Comparison of ENCODE assay signal across 31 cellular contexts in the genomic region with DNA sequence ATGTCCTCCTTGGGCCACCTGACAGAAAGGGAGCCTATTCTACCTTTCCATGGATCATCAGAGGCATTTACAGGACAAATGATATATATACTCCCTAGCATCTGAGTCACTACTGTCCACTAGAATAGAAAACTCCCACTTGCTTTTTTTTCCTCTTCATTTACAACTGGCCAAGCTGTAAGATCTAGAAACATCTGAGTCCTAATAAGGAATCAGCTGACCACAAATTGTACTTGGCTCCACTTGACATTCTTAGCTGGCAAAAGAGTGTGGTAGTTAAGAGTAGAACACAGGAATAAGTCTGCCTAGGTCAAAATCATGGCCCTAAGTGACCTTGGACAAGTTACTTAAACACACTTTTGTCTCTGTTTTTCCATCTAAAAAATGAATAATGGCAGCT. TPM values are rescaled to one million over a fixed set of nuclear protein-coding genes. Genes with fewer than 3 reads are reported as not detected.
DNase-seq lines count a peak whose midpoint lies in the region; ATAC-seq, FAIRE-seq and TF ChIP-seq lines count a peak whose summit lies in the region.
"Had no signal": no experiment of that assay in that cellular context is flagged by ENCODE, and none has a peak within 500 bp of the region (broad histone marks: within the 10 kb centered on the region; RNA-seq: fewer than 3 reads in every experiment).

No MANE protein-coding gene starts in this region.

- peaks cover 10 to 24% of the 10 kb centered on the region in 2 donors for H3K4me1 Mint-ChIP-seq in natural killer cell

- peaks cover 17% of the 10 kb centered on the region for H3K79me2 ChIP-seq in HepG2 (ENCODE audit: insufficient read depth, low read length)
- H3K79me2 ChIP-seq in mesendoderm (ENCODE audit: control insufficient read depth, insufficient read depth, low read length) = no peaks in the 10 kb centered on the region

- no peaks in the 10 kb centered on the region for H3K27me3 Mint-ChIP-seq in natural killer cell (ENCODE audit: low read depth in 2 of 2)
- H3K27me3 Mint-ChIP-seq: central memory CD8-positive, alpha-beta T cell; IgD-negative memory B cell had no signal

- peaks cover 7 to 35% of the 10 kb centered on the region in 2 experiments; a peak in 4 of 5 replicates for H3K36me3 ChIP-seq in HepG2 (replicated peaks in 1 of 2; ENCODE audit: control insufficient read depth in 1 of 2, insufficient read depth in 2 of 2, low read length in 2 of 2)
- peaks cover 0 to 36% (median 16%) of the 10 kb centered on the region in 4 donors for H3K36me3 ChIP-seq in upper lobe of left lung
- H3K36me3 ChIP-seq in mesendoderm (ENCODE audit: control insufficient read depth, insufficient read depth, low read length) = no peaks in the 10 kb centered on the region

- H3K27ac ChIP-seq in HepG2 (ENCODE audit: extremely low read length, insufficient read depth, low read length) (no peak overlapping the region), upper lobe of left lung (peak overlapping the region; percentile 6 to 78 (median 52)), mesendoderm (ENCODE audit: low read depth, low read length) (no peak overlapping the region)
- H3K27ac ChIP-seq: 22Rv1, epithelial cell of prostate, Peyer's patch, SJSA1, testis had no signal

- in situ Hi-C loops in astrocyte of the spinal cord (cut with HindIII; ENCODE audit: low sequenced_read_pairs) = no loop called here
- in situ Hi-C loops in HepG2 (cut with HindIII; ENCODE audit: extremely low pct_ligation_motif_present, low pct_unique_long_range_greater_than_20kb) = no loop called here

- H3K27me3 ChIP-seq in HepG2 (ENCODE audit: control insufficient read depth in 1 of 2, insufficient read depth in 2 of 2, low read length in 2 of 2) (no peaks in the 10 kb centered on the region; a peak in 1 of 5 replicates), upper lobe of left lung (no peaks in the 10 kb centered on the region), mesendoderm (ENCODE audit: insufficient read depth, low read length, poor library complexity) (no peaks in the 10 kb centered on the region)
- H3K27me3 ChIP-seq: MG63, Peyer's patch, SJSA1, testis had no signal

- H2BK5ac ChIP-seq in mesendoderm (ENCODE audit: low read length) = no peak overlapping the region

- H2BK120ac ChIP-seq in mesendoderm (ENCODE audit: low read depth, low read length) = no peak overlapping the region

- CTCF ChIA-PET in HepG2 (lab: Yijun Ruan, JAX; ENCODE audit: low intra/inter-chr PET ratio, low total read pairs) = no interaction called here

- intact Hi-C loops in HepG2 (cut with micrococcal nuclease; ENCODE audit: unreplicated experiment) = no loop called here
- intact Hi-C loops in natural killer cell (cut with micrococcal nuclease) = no loop called here

- H3K4me2 ChIP-seq in HepG2 (ENCODE audit: low read depth, low read length) = no peak overlapping the region
- H3K4me2 ChIP-seq in mesendoderm (ENCODE audit: low read length) = no peak overlapping the region

- H3K56ac ChIP-seq in mesendoderm (ENCODE audit: low read length) = no peak overlapping the region

- BruUV-seq in HepG2 (replicated peaks; lab: Mats Ljungman, UMichigan) = no TSS peak

- H3K4ac ChIP-seq in mesendoderm (ENCODE audit: low read depth, low read length) = no peak overlapping the region

- H4K5ac ChIP-seq in mesendoderm (ENCODE audit: low read length) = no peak overlapping the region

- no peak overlapping the region for H3K27ac Mint-ChIP-seq in natural killer cell
- H3K27ac Mint-ChIP-seq: nephron had no signal

- peaks cover 49% of the 10 kb centered on the region for H3K4me1 ChIP-seq in HepG2 (ENCODE audit: insufficient read depth, low read length)
- H3K4me1 ChIP-seq in upper lobe of left lung = peaks cover 22 to 57% (median 43%) of the 10 kb centered on the region in 4 donors
- peaks cover 3% of the 10 kb centered on the region for H3K4me1 ChIP-seq in mesendoderm (ENCODE audit: control insufficient read depth, low read depth, low read length)

- no peak overlapping the region for H3K4me3 Mint-ChIP-seq in natural killer cell
- H3K4me3 Mint-ChIP-seq: central memory CD8-positive, alpha-beta T cell; H9; IgD-negative memory B cell; nephron had no signal

- no peak overlapping the region for H2AFZ ChIP-seq in HepG2 (ENCODE audit: low read length)

- TF ChIP-seq POLR2A in HepG2 (IDR thresholded peaks at IDR 0.05; ENCODE audit: insufficient read depth in 1 of 2, low read depth in 2 of 2, low read length in 2 of 2) (no peak), upper lobe of left lung (IDR thresholded peaks at IDR 0.05) (no peak)

- H3K9ac ChIP-seq in HepG2 (ENCODE audit: insufficient read depth, low read depth, low read length) (no peak overlapping the region), mesendoderm (ENCODE audit: low read length) (no peak overlapping the region)

- no peaks in the 10 kb centered on the region for H4K20me1 ChIP-seq in HepG2 (ENCODE audit: insufficient read depth, low read length)

- no peaks in the 10 kb centered on the region for H3K36me3 Mint-ChIP-seq in natural killer cell

- POLR2A ChIA-PET in HepG2 (lab: Yijun Ruan, JAX) = interaction anchor here (0.7 to 2.5 kb wide), 5 partner anchors 19 to 324 kb away, joined by 3 to 13 read pairs (median 7); a partner anchor contains a TSS

- no peak overlapping the region for H2AK5ac ChIP-seq in mesendoderm (ENCODE audit: low read length)

- TF ChIP-seq EP300 in HepG2 (IDR thresholded peaks at IDR 0.05; ENCODE audit: low read depth in 2 of 2, low read length in 2 of 2) (no peak), HepG2 (CRISPR knock-in tag; IDR thresholded peaks at IDR 0.05; ENCODE audit: borderline replicate concordance) (no peak), upper lobe of left lung (IDR thresholded peaks at IDR 0.05) (peak in 1 of 4 donors; percentile 65)

- TF ChIP-seq CTCF in astrocyte of the spinal cord (IDR thresholded peaks at IDR 0.05; ENCODE audit: low read depth, low read length) = no peak
- no peak for TF ChIP-seq CTCF in HepG2 (CRISPR knock-in tag; IDR thresholded peaks at IDR 0.05)
- no peak for TF ChIP-seq CTCF in upper lobe of left lung (IDR thresholded peaks at IDR 0.05)
- TF ChIP-seq CTCF in natural killer cell (IDR thresholded peaks at IDR 0.05) = no peak

- TF ChIP-seq RAD21 in HepG2 (CRISPR knock-in tag; IDR thresholded peaks at IDR 0.05) = no peak

- no peaks in the 10 kb centered on the region for H3K9me3 Mint-ChIP-seq in natural killer cell
- H3K9me3 Mint-ChIP-seq: central memory CD8-positive, alpha-beta T cell; H9; IgD-negative memory B cell; nephron had no signal

- H3K9me3 ChIP-seq in HepG2 (ENCODE audit: low read length) = no peaks in the 10 kb centered on the region
- no peaks in the 10 kb centered on the region for H3K9me3 ChIP-seq in upper lobe of left lung
- H3K9me3 ChIP-seq: MG63, Peyer's patch, SJSA1, testis had no signal

- no peak overlapping the region for H3K18ac ChIP-seq in mesendoderm (ENCODE audit: low read length)

- DNase-seq in DMS79 (lab: John Stamatoyannopoulos, UW) (peak; percentile 3), DMS79 treated with DMSO at 0.1 percent for 48 hours (lab: John Stamatoyannopoulos, UW) (no peak), astrocyte of the spinal cord (ENCODE audit: low read depth, low spot score) (peak; percentile 61), HepG2 (ENCODE audit: low spot score) (no peak), upper lobe of left lung (peak in 1 of 2 donors; percentile 48), GOT3 (lab: John Stamatoyannopoulos, UW) (no peak), natural killer cell (no peak), mesendoderm (no peak)
- DNase-seq: activated CD4-positive, alpha-beta T cell treated with anti-CD3 and anti-CD28 coated beads for 4 hours; activated naive CD4-positive, alpha-beta T cell treated with Interleukin-2 at 50 U/mL for 16 hours; activated T-cell treated with anti-CD3 and anti-CD28 coated beads, Interleukin-2, amount 50 U/mL, for 48 hours; anterior cingulate cortex; COR-L47; DND-41; H9; MG63; NCI-H1417; NCI-H2107; NCI-H524 treated with DMSO at 0.1 percent for 48 hours; Peyer's patch; T-helper 1 cell; testis had no signal

- peaks cover 4% of the 10 kb centered on the region for H3K79me1 ChIP-seq in mesendoderm (ENCODE audit: low read length)

- H3K4me3 ChIP-seq in astrocyte of the spinal cord (ENCODE audit: low read depth, low read length) = no peak overlapping the region
- H3K4me3 ChIP-seq in HepG2 (replicated peaks in 1 of 3; ENCODE audit: insufficient read depth in 1 of 3, low read depth in 2 of 3, low read length in 3 of 3) = no peak overlapping the region
- H3K4me3 ChIP-seq in upper lobe of left lung = no peak overlapping the region
- H3K4me3 ChIP-seq in mesendoderm (ENCODE audit: low read length) = no peak overlapping the region
- H3K4me3 ChIP-seq: MG63, Peyer's patch, SJSA1, testis had no signal

- H2BK15ac ChIP-seq in mesendoderm (replicated peaks; ENCODE audit: low read depth) = no peak overlapping the region

- H4K8ac ChIP-seq in mesendoderm (ENCODE audit: low read depth, low read length) = no peak overlapping the region

- no peak for ATAC-seq in HepG2
- ATAC-seq in upper lobe of left lung (ENCODE audit: low FRiP score in 2 of 2) = peak; percentile 25 to 68
- ATAC-seq in natural killer cell = no peak

- no peak overlapping the region for H3K23ac ChIP-seq in mesendoderm (ENCODE audit: low read length)

- FAIRE-seq in HepG2 (lab: Jason Lieb, UNC) = no peak

RNA-seq across cellular contexts. Expression of a gene that starts 5.2 kb away (rescaled TPM):
- total RNA-seq in HepG2 (2016; rRNA removed; fragmentation: Illumina TruSeq; extraction: Trizol) = 18.3 and 40.8 TPM in 2 replicates
- total RNA-seq in HepG2 (2016; cell fraction: cytosol; rRNA removed; fragmentation: Illumina TruSeq; extraction: Trizol; ENCODE audit: low read depth) = 8.5 and 8.7 TPM in 2 replicates
- 16.7 and 41.4 TPM in 2 replicates for total RNA-seq in HepG2 (2016; cell fraction: insoluble cytoplasmic fraction; rRNA removed; fragmentation: Illumina TruSeq; extraction: Trizol)
- 10.5 and 11.4 TPM in 2 replicates for total RNA-seq in HepG2 (2016; cell fraction: membrane; rRNA removed; fragmentation: Illumina TruSeq; extraction: Trizol)
- total RNA-seq in HepG2 (2016; cell fraction: nucleus; rRNA removed; fragmentation: Illumina TruSeq; extraction: Trizol) = 48.9 and 60.3 TPM in 2 replicates
- polyA plus RNA-seq in HepG2 (2011; rRNA removed) = 50.2 and 69.9 TPM in 2 replicates
- 28.1 and 38.9 TPM in 2 replicates for polyA plus RNA-seq in HepG2 (2011; cell fraction: cytosol; rRNA removed)
- polyA plus RNA-seq in HepG2 (2011; cell fraction: nucleus; rRNA removed) = 352 and 416 TPM in 2 replicates
- polyA plus RNA-seq in HepG2 (2012) = 53.4 and 53.6 TPM in 2 replicates
- polyA plus RNA-seq in HepG2 (2016; cell fraction: cytosol; fragmentation: Illumina TruSeq; extraction: Trizol; ENCODE audit: low read depth) = 5.4 TPM in 2 replicates
- 15.6 and 18.6 TPM in 2 replicates for polyA plus RNA-seq in HepG2 (2016; cell fraction: insoluble cytoplasmic fraction; fragmentation: Illumina TruSeq; extraction: Trizol; ENCODE audit: low read depth)
- polyA plus RNA-seq in HepG2 (2016; cell fraction: membrane; fragmentation: Illumina TruSeq; extraction: Trizol; ENCODE audit: low read depth) = 8.3 and 8.9 TPM in 2 replicates
- polyA plus RNA-seq in HepG2 (2016; cell fraction: nucleus; fragmentation: Illumina TruSeq; extraction: Trizol; ENCODE audit: insufficient read depth, low read depth) = 132 and 141 TPM in 2 replicates
- polyA minus RNA-seq in HepG2 (2011; rRNA and poly(A)+ RNA removed; ENCODE audit: low replicate concordance) = 53.9 and 91.0 TPM in 2 replicates
- polyA minus RNA-seq in HepG2 (2011; cell fraction: cytosol; rRNA and poly(A)+ RNA removed) = 21.0 and 32.2 TPM in 2 replicates
- polyA minus RNA-seq in HepG2 (2011; cell fraction: nucleus; rRNA and poly(A)+ RNA removed) = 61.2 and 62.3 TPM in 2 replicates
- 100 to 1,000 TPM in 1 of 6 donors, 10 to 100 TPM in 5; 46.8 to 132 (median 80.6) TPM for total RNA-seq in upper lobe of left lung
- 10 to 100 TPM; 50.2 to 61.5 (median 51.9) TPM for total RNA-seq in natural killer cell
- polyA plus RNA-seq in mesendoderm (2013, experiment 1 of 2) = 12.4 TPM
- 12.2 TPM for polyA plus RNA-seq in mesendoderm (2013, experiment 2 of 2)

RNA-seq across cellular contexts. Expression of a gene that starts 20.1 kb away (rescaled TPM):
- 0.44 and 0.97 TPM in 2 replicates for total RNA-seq in HepG2 (2016; rRNA removed; fragmentation: Illumina TruSeq; extraction: Trizol)
- total RNA-seq in HepG2 (2016; cell fraction: cytosol; rRNA removed; fragmentation: Illumina TruSeq; extraction: Trizol; ENCODE audit: low read depth) = 0.30 and 0.44 TPM in 2 replicates
- 0.97 TPM in 1 of 2 replicates, not detected in the other for total RNA-seq in HepG2 (2016; cell fraction: insoluble cytoplasmic fraction; rRNA removed; fragmentation: Illumina TruSeq; extraction: Trizol)
- total RNA-seq in HepG2 (2016; cell fraction: membrane; rRNA removed; fragmentation: Illumina TruSeq; extraction: Trizol) = 0.53 and 0.72 TPM in 2 replicates
- total RNA-seq in HepG2 (2016; cell fraction: nucleus; rRNA removed; fragmentation: Illumina TruSeq; extraction: Trizol) = 0.81 and 2.1 TPM in 2 replicates
- 0.24 and 0.64 TPM in 2 replicates for polyA plus RNA-seq in HepG2 (2011; rRNA removed)
- 0.10 and 0.27 TPM in 2 replicates for polyA plus RNA-seq in HepG2 (2011; cell fraction: cytosol; rRNA removed)
- 3.9 and 6.8 TPM in 2 replicates for polyA plus RNA-seq in HepG2 (2011; cell fraction: nucleus; rRNA removed)
- 2.0 and 11.8 TPM in 2 replicates for polyA plus RNA-seq in HepG2 (2012)
- polyA plus RNA-seq in HepG2 (2016; cell fraction: cytosol; fragmentation: Illumina TruSeq; extraction: Trizol; ENCODE audit: low read depth) = 0.08 and 0.14 TPM in 2 replicates
- polyA plus RNA-seq in HepG2 (2016; cell fraction: insoluble cytoplasmic fraction; fragmentation: Illumina TruSeq; extraction: Trizol; ENCODE audit: low read depth) = 0.51 TPM in 1 of 2 replicates, not detected in the other
- 0.20 and 0.42 TPM in 2 replicates for polyA plus RNA-seq in HepG2 (2016; cell fraction: membrane; fragmentation: Illumina TruSeq; extraction: Trizol; ENCODE audit: low read depth)
- 3.2 TPM in 2 replicates for polyA plus RNA-seq in HepG2 (2016; cell fraction: nucleus; fragmentation: Illumina TruSeq; extraction: Trizol; ENCODE audit: insufficient read depth, low read depth)
- 0.09 and 1.2 TPM in 2 replicates for polyA minus RNA-seq in HepG2 (2011; rRNA and poly(A)+ RNA removed; ENCODE audit: low replicate concordance)
- not detected in 2 replicates for polyA minus RNA-seq in HepG2 (2011; cell fraction: cytosol; rRNA and poly(A)+ RNA removed)
- polyA minus RNA-seq in HepG2 (2011; cell fraction: nucleus; rRNA and poly(A)+ RNA removed) = 0.77 and 0.87 TPM in 2 replicates
- total RNA-seq in upper lobe of left lung = 1 to 10 TPM in 4 of 6 donors, under 1 TPM in 2; 0.84 to 3.3 (median 1.2) TPM
- under 1 TPM in 2 of 3 donors, not detected in 1; 0.20 to 0.96 TPM for total RNA-seq in natural killer cell
- 0.01 TPM for polyA plus RNA-seq in mesendoderm (2013, experiment 1 of 2)
- not detected for polyA plus RNA-seq in mesendoderm (2013, experiment 2 of 2)
- total RNA-seq: activated CD8-positive, alpha-beta memory T cell treated with anti-CD3 and anti-CD28 coated beads for 36 hours; glomerular endothelial cell; SJSA1; skeletal muscle tissue had no signal

RNA-seq across cellular contexts. Expression of a gene that starts 24.7 kb away (rescaled TPM):
- total RNA-seq in HepG2 (2016; rRNA removed; fragmentation: Illumina TruSeq; extraction: Trizol) (not detected in 2 replicates), upper lobe of left lung (not detected), natural killer cell (not detected)
- total RNA-seq in HepG2 (2016; cell fraction: cytosol; rRNA removed; fragmentation: Illumina TruSeq; extraction: Trizol; ENCODE audit: low read depth) = not detected in 2 replicates
- not detected in 2 replicates for total RNA-seq in HepG2 (2016; cell fraction: insoluble cytoplasmic fraction; rRNA removed; fragmentation: Illumina TruSeq; extraction: Trizol)
- total RNA-seq in HepG2 (2016; cell fraction: membrane; rRNA removed; fragmentation: Illumina TruSeq; extraction: Trizol) = not detected in 2 replicates
- not detected in 2 replicates for total RNA-seq in HepG2 (2016; cell fraction: nucleus; rRNA removed; fragmentation: Illumina TruSeq; extraction: Trizol)
- polyA plus RNA-seq in HepG2 (2011; rRNA removed) = not detected in 2 replicates
- not detected in 2 replicates for polyA plus RNA-seq in HepG2 (2011; cell fraction: cytosol; rRNA removed)
- not detected in 2 replicates for polyA plus RNA-seq in HepG2 (2011; cell fraction: nucleus; rRNA removed)
- polyA plus RNA-seq in HepG2 (2012) = not detected in 2 replicates
- not detected in 2 replicates for polyA plus RNA-seq in HepG2 (2016; cell fraction: cytosol; fragmentation: Illumina TruSeq; extraction: Trizol; ENCODE audit: low read depth)
- not detected in 2 replicates for polyA plus RNA-seq in HepG2 (2016; cell fraction: insoluble cytoplasmic fraction; fragmentation: Illumina TruSeq; extraction: Trizol; ENCODE audit: low read depth)
- not detected in 2 replicates for polyA plus RNA-seq in HepG2 (2016; cell fraction: membrane; fragmentation: Illumina TruSeq; extraction: Trizol; ENCODE audit: low read depth)
- polyA plus RNA-seq in HepG2 (2016; cell fraction: nucleus; fragmentation: Illumina TruSeq; extraction: Trizol; ENCODE audit: insufficient read depth, low read depth) = not detected in 2 replicates
- not detected in 2 replicates for polyA minus RNA-seq in HepG2 (2011; rRNA and poly(A)+ RNA removed; ENCODE audit: low replicate concordance)
- polyA minus RNA-seq in HepG2 (2011; cell fraction: cytosol; rRNA and poly(A)+ RNA removed) = not detected in 2 replicates
- not detected in 2 replicates for polyA minus RNA-seq in HepG2 (2011; cell fraction: nucleus; rRNA and poly(A)+ RNA removed)
- polyA plus RNA-seq in mesendoderm (2013, experiment 1 of 2) = 1.5 TPM
- polyA plus RNA-seq in mesendoderm (2013, experiment 2 of 2) = 1.3 TPM
- total RNA-seq: activated CD8-positive, alpha-beta memory T cell treated with anti-CD3 and anti-CD28 coated beads for 36 hours; glomerular endothelial cell; H9; Peyer's patch; SJSA1 had no signal
- polyA plus RNA-seq: IgD-negative memory B cell had no signal

RNA-seq across cellular contexts. Expression of a gene that starts 31.0 kb away (rescaled TPM):
- total RNA-seq in HepG2 (2016; rRNA removed; fragmentation: Illumina TruSeq; extraction: Trizol) (0.52 and 0.80 TPM in 2 replicates), upper lobe of left lung (10 to 100 TPM; 21.0 to 62.8 (median 27.8) TPM), natural killer cell (1 to 10 TPM in 1 of 3 donors, under 1 TPM in 2; 0.72 to 1.3 (median 0.78) TPM)
- 0.53 and 0.61 TPM in 2 replicates for total RNA-seq in HepG2 (2016; cell fraction: cytosol; rRNA removed; fragmentation: Illumina TruSeq; extraction: Trizol; ENCODE audit: low read depth)
- 0.31 and 0.87 TPM in 2 replicates for total RNA-seq in HepG2 (2016; cell fraction: insoluble cytoplasmic fraction; rRNA removed; fragmentation: Illumina TruSeq; extraction: Trizol)
- 0.72 and 0.80 TPM in 2 replicates for total RNA-seq in HepG2 (2016; cell fraction: membrane; rRNA removed; fragmentation: Illumina TruSeq; extraction: Trizol)
- 0.84 and 0.97 TPM in 2 replicates for total RNA-seq in HepG2 (2016; cell fraction: nucleus; rRNA removed; fragmentation: Illumina TruSeq; extraction: Trizol)
- 2.9 TPM in 2 replicates for polyA plus RNA-seq in HepG2 (2011; rRNA removed)
- polyA plus RNA-seq in HepG2 (2011; cell fraction: cytosol; rRNA removed) = 2.2 and 2.6 TPM in 2 replicates
- polyA plus RNA-seq in HepG2 (2011; cell fraction: nucleus; rRNA removed) = 6.8 and 7.8 TPM in 2 replicates
- 0.55 and 1.2 TPM in 2 replicates for polyA plus RNA-seq in HepG2 (2012)
- 1.5 and 2.0 TPM in 2 replicates for polyA plus RNA-seq in HepG2 (2016; cell fraction: cytosol; fragmentation: Illumina TruSeq; extraction: Trizol; ENCODE audit: low read depth)
- polyA plus RNA-seq in HepG2 (2016; cell fraction: insoluble cytoplasmic fraction; fragmentation: Illumina TruSeq; extraction: Trizol; ENCODE audit: low read depth) = 1.0 and 1.6 TPM in 2 replicates
- 1.6 and 2.4 TPM in 2 replicates for polyA plus RNA-seq in HepG2 (2016; cell fraction: membrane; fragmentation: Illumina TruSeq; extraction: Trizol; ENCODE audit: low read depth)
- 1.2 and 2.2 TPM in 2 replicates for polyA plus RNA-seq in HepG2 (2016; cell fraction: nucleus; fragmentation: Illumina TruSeq; extraction: Trizol; ENCODE audit: insufficient read depth, low read depth)
- 1.8 and 12.1 TPM in 2 replicates for polyA minus RNA-seq in HepG2 (2011; rRNA and poly(A)+ RNA removed; ENCODE audit: low replicate concordance)
- 1.4 and 3.0 TPM in 2 replicates for polyA minus RNA-seq in HepG2 (2011; cell fraction: cytosol; rRNA and poly(A)+ RNA removed)
- 1.2 and 3.4 TPM in 2 replicates for polyA minus RNA-seq in HepG2 (2011; cell fraction: nucleus; rRNA and poly(A)+ RNA removed)
- polyA plus RNA-seq in mesendoderm (2013, experiment 1 of 2) = 4.1 TPM
- polyA plus RNA-seq in mesendoderm (2013, experiment 2 of 2) = 4.7 TPM

RNA-seq across cellular contexts. Expression of a gene that starts 43.7 kb away (rescaled TPM):
- 13.0 and 22.3 TPM in 2 replicates for total RNA-seq in HepG2 (2016; rRNA removed; fragmentation: Illumina TruSeq; extraction: Trizol)
- total RNA-seq in HepG2 (2016; cell fraction: cytosol; rRNA removed; fragmentation: Illumina TruSeq; extraction: Trizol; ENCODE audit: low read depth) = 2.5 and 3.1 TPM in 2 replicates
- total RNA-seq in HepG2 (2016; cell fraction: insoluble cytoplasmic fraction; rRNA removed; fragmentation: Illumina TruSeq; extraction: Trizol) = 10.7 and 21.4 TPM in 2 replicates
- 5.2 and 6.5 TPM in 2 replicates for total RNA-seq in HepG2 (2016; cell fraction: membrane; rRNA removed; fragmentation: Illumina TruSeq; extraction: Trizol)
- 20.2 and 21.0 TPM in 2 replicates for total RNA-seq in HepG2 (2016; cell fraction: nucleus; rRNA removed; fragmentation: Illumina TruSeq; extraction: Trizol)
- polyA plus RNA-seq in HepG2 (2011; rRNA removed) = 10.8 and 11.9 TPM in 2 replicates
- 6.1 and 8.8 TPM in 2 replicates for polyA plus RNA-seq in HepG2 (2011; cell fraction: cytosol; rRNA removed)
- polyA plus RNA-seq in HepG2 (2011; cell fraction: nucleus; rRNA removed) = 83.4 and 108 TPM in 2 replicates
- polyA plus RNA-seq in HepG2 (2012) = 6.3 and 9.1 TPM in 2 replicates
- 1.9 and 2.5 TPM in 2 replicates for polyA plus RNA-seq in HepG2 (2016; cell fraction: cytosol; fragmentation: Illumina TruSeq; extraction: Trizol; ENCODE audit: low read depth)
- 13.4 and 15.6 TPM in 2 replicates for polyA plus RNA-seq in HepG2 (2016; cell fraction: insoluble cytoplasmic fraction; fragmentation: Illumina TruSeq; extraction: Trizol; ENCODE audit: low read depth)
- polyA plus RNA-seq in HepG2 (2016; cell fraction: membrane; fragmentation: Illumina TruSeq; extraction: Trizol; ENCODE audit: low read depth) = 3.6 and 4.2 TPM in 2 replicates
- polyA plus RNA-seq in HepG2 (2016; cell fraction: nucleus; fragmentation: Illumina TruSeq; extraction: Trizol; ENCODE audit: insufficient read depth, low read depth) = 51.3 and 57.5 TPM in 2 replicates
- 7.1 and 29.7 TPM in 2 replicates for polyA minus RNA-seq in HepG2 (2011; rRNA and poly(A)+ RNA removed; ENCODE audit: low replicate concordance)
- 6.3 and 6.8 TPM in 2 replicates for polyA minus RNA-seq in HepG2 (2011; cell fraction: cytosol; rRNA and poly(A)+ RNA removed)
- polyA minus RNA-seq in HepG2 (2011; cell fraction: nucleus; rRNA and poly(A)+ RNA removed) = 19.5 and 24.3 TPM in 2 replicates
- 10 to 100 TPM in 5 of 6 donors, 1 to 10 TPM in 1; 6.6 to 18.9 (median 16.2) TPM for total RNA-seq in upper lobe of left lung
- 10 to 100 TPM; 10.4 to 22.8 (median 16.6) TPM for total RNA-seq in natural killer cell
- 6.4 TPM for polyA plus RNA-seq in mesendoderm (2013, experiment 1 of 2)
- 6.8 TPM for polyA plus RNA-seq in mesendoderm (2013, experiment 2 of 2)

Comparison
In these comparisons a context has a peak if more than half of its experiments do, and no peak if none do; other contexts are left out.
1. DNase-seq: peak in DMS79 (single experiment) and astrocyte of the spinal cord (single experiment); none in DMS79 treated with DMSO at 0.1 percent for 48 hours (single experiment), HepG2 (single experiment), GOT3 (single experiment), natural killer cell (single experiment) and mesendoderm (single experiment).
2. ATAC-seq: peak in upper lobe of left lung (2 of 2); none in HepG2 (single experiment) and natural killer cell (0 of 3).
3. H3K27ac ChIP-seq: peak in upper lobe of left lung (4 of 4); none in HepG2 (single experiment) and mesendoderm (single experiment).